Comparison of ENCODE assay signal across 4 cellular contexts in genomic region chr11:123748349-123748748, GRCh38. TPM values are rescaled to one million over a fixed set of nuclear protein-coding genes. Genes with fewer than 3 reads are reported as not detected.
"Had no signal": no experiment of that assay in that cellular context is flagged by ENCODE, and none has a peak within 500 bp of the region (broad histone marks: within the 10 kb centered on the region; RNA-seq: fewer than 3 reads in every experiment).

No MANE protein-coding gene starts in this region.

RNA-seq across cellular contexts. Expression of gene OR6X1, which starts 6.0 kb away (rescaled TPM):
- total RNA-seq: HT-29, HT1080, IMR-90 had no signal
- polyA plus RNA-seq: IgD-negative memory B cell, IMR-90 had no signal

RNA-seq across cellular contexts. Expression of gene OR6M1, which starts 57.8 kb away (rescaled TPM):
- total RNA-seq: HT-29, HT1080, IMR-90 had no signal
- polyA plus RNA-seq: IgD-negative memory B cell, IMR-90 had no signal
